12 cellular contexts compared by ENCODE assay signal in genomic region chr10:77737608-77738007, GRCh38.
A peak's percentile ranks its signal among the peaks of the same experiment; 100 is the strongest.
DNase-seq lines count a peak whose midpoint lies in the region; ATAC-seq, FAIRE-seq and TF ChIP-seq lines count a peak whose summit lies in the region.
"Had no signal": no experiment of that assay in that cellular context is flagged by ENCODE, and none has a peak within 500 bp of the region (broad histone marks: within the 10 kb centered on the region; RNA-seq: fewer than 3 reads in every experiment).

No MANE protein-coding gene starts in this region.

- H3K18ac ChIP-seq in mesenchymal stem cell (ENCODE audit: low read depth in 1 of 2, low read length in 2 of 2): no peak overlapping the region

- CTCF ChIA-PET in endothelial cell of umbilical vein (lab: Charles Lee): interaction anchor here (0.8 to 2.0 kb wide), 9 partner anchors 9 to 572 kb away, joined by 3 to 21 read pairs (median 4); no protein-coding TSS in a partner anchor

- peak; percentile 37 for TF ChIP-seq POLR2A in endothelial cell of umbilical vein (IDR thresholded peaks at IDR 0.05; ENCODE audit: low read depth, low read length)
- no peak for TF ChIP-seq POLR2A in stomach (IDR thresholded peaks at IDR 0.05)

- no peak overlapping the region for H2BK12ac ChIP-seq in mesenchymal stem cell (ENCODE audit: low read length in 2 of 2)

- no peak for TF ChIP-seq CTCF in AG10803 (conservative IDR thresholded peaks at IDR 0.05; ENCODE audit: low read length)
- TF ChIP-seq CTCF in endothelial cell of umbilical vein (IDR thresholded peaks at IDR 0.05; ENCODE audit: extremely low read depth in 1 of 2, insufficient read depth in 1 of 2, low read depth in 1 of 2, low read length in 2 of 2): no peak
- no peak for TF ChIP-seq CTCF in stomach (IDR thresholded peaks at IDR 0.05)

- H3K9me1 ChIP-seq in endothelial cell of umbilical vein (replicated peaks; ENCODE audit: control insufficient read depth, extremely low read depth, insufficient read depth, low read length): no peaks in the 10 kb centered on the region

- no peaks in the 10 kb centered on the region for H3K79me1 ChIP-seq in mesenchymal stem cell (replicated peaks; ENCODE audit: low read length, poor library complexity, severe bottlenecking)

- no peak for TF ChIP-seq EP300 in stomach (IDR thresholded peaks at IDR 0.05)

- ATAC-seq in HG02885 (IDR thresholded peaks at IDR 0.05; ENCODE audit: poor library complexity, unreplicated experiment): no peak
- ATAC-seq in HG03097 (IDR thresholded peaks at IDR 0.05; ENCODE audit: low FRiP score, unreplicated experiment): no peak
- ATAC-seq in GM18498 (IDR thresholded peaks at IDR 0.05; ENCODE audit: unreplicated experiment): no peak
- ATAC-seq: left ventricle myocardium superior had no signal

- H3K23ac ChIP-seq in mesenchymal stem cell (ENCODE audit: low read length in 2 of 2): no peak overlapping the region

- no peaks in the 10 kb centered on the region for H3K79me2 ChIP-seq in endothelial cell of umbilical vein (ENCODE audit: control insufficient read depth, insufficient read depth, low read length)

- 0% methylated on average over 1 of the region's 2 CpGs for WGBS in mesenchymal stem cell
- WGBS in stomach, 5 donors: 73 to 80% (median 79%) methylated on average over 2 of the region's 2 CpGs

- peak; percentile 98 for FAIRE-seq in endothelial cell of umbilical vein (lab: Jason Lieb, UNC)

- H2BK5ac ChIP-seq in mesenchymal stem cell (ENCODE audit: low read depth, low read length, poor library complexity, severe bottlenecking): no peak overlapping the region

- no peaks in the 10 kb centered on the region for H4K20me1 ChIP-seq in endothelial cell of umbilical vein (replicated peaks; ENCODE audit: control insufficient read depth, extremely low read depth, insufficient read depth, low read length)

- no peak overlapping the region for H2BK120ac ChIP-seq in mesenchymal stem cell (ENCODE audit: low read depth, low read length)

- no peak overlapping the region for H4K91ac ChIP-seq in mesenchymal stem cell (ENCODE audit: low read length)

- DNase-seq in AG10803 (ENCODE audit: low read depth) (peak; percentile 98), NCI-H226 (peak; percentile 67), endothelial cell of umbilical vein (ENCODE audit: low read depth, low spot score) (peak; percentile 94), mesenchymal stem cell (peak; percentile 89), stomach (no peak)
- DNase-seq: activated CD4-positive, alpha-beta T cell treated with anti-CD3 and anti-CD28 coated beads, Interleukin-2, amount 50 U/mL, for 48 hours; activated effector memory CD4-positive, alpha-beta T cell treated with Interleukin-2 at 50 U/mL for 16 hours; CD4-positive, CD25-positive, alpha-beta regulatory T cell; left ventricle myocardium superior had no signal

- POLR2A ChIA-PET in endothelial cell of umbilical vein (lab: Charles Lee): interaction anchor here (0.6 kb wide), 1 partner anchor 292 kb away, joined by 5 read pairs; the partner anchor contains the start of gene POLR3A

- H3K27ac ChIP-seq in endothelial cell of umbilical vein (ENCODE audit: insufficient read depth, low read depth, low read length): peak overlapping the region; percentile 90
- peak overlapping the region; percentile 73 for H3K27ac ChIP-seq in mesenchymal stem cell (ENCODE audit: low read length, poor library complexity, severe bottlenecking)
- no peak overlapping the region for H3K27ac ChIP-seq in stomach

- H3K36me3 ChIP-seq in endothelial cell of umbilical vein (ENCODE audit: control insufficient read depth in 2 of 2, extremely low read depth in 1 of 2, insufficient read depth in 2 of 2, low read length in 2 of 2) (no peaks in the 10 kb centered on the region), mesenchymal stem cell (ENCODE audit: control insufficient read depth in 1 of 2, insufficient read depth in 2 of 2, low read depth in 1 of 2, low read length in 2 of 2) (peaks cover 0 to 3% of the 10 kb centered on the region in 2 experiments), stomach (no peaks in the 10 kb centered on the region)

- dilution Hi-C loops in endothelial cell of umbilical vein (cut with MboI; ENCODE audit: extremely low pct_ligation_motif_present, low sequenced_read_pairs): no loop called here

- H3K4me2 ChIP-seq in endothelial cell of umbilical vein (ENCODE audit: insufficient read depth, low read length) (no peak overlapping the region), mesenchymal stem cell (ENCODE audit: low read length, poor library complexity, severe bottlenecking) (no peak overlapping the region)

- H3K27me3 ChIP-seq in endothelial cell of umbilical vein (ENCODE audit: control insufficient read depth in 2 of 2, insufficient read depth in 2 of 2, low read length in 2 of 2) (no peaks in the 10 kb centered on the region), mesenchymal stem cell (ENCODE audit: control insufficient read depth in 1 of 2, insufficient read depth in 1 of 2, low read length in 2 of 2) (no peaks in the 10 kb centered on the region), stomach (no peaks in the 10 kb centered on the region)

- H3K4me3 ChIP-seq in AG10803 (ENCODE audit: low read length): no peak overlapping the region
- H3K4me3 ChIP-seq in endothelial cell of umbilical vein (replicated peaks in 1 of 3; ENCODE audit: insufficient read depth in 1 of 3, low read depth in 1 of 3, low read length in 3 of 3): no peak overlapping the region
- no peak overlapping the region for H3K4me3 ChIP-seq in mesenchymal stem cell (ENCODE audit: insufficient read depth in 1 of 2, low read depth in 1 of 2, low read length in 2 of 2)
- no peak overlapping the region for H3K4me3 ChIP-seq in stomach

- intact Hi-C loops in endothelial cell of umbilical vein (cut with micrococcal nuclease) (loop anchor here (1.0 to 2.0 kb wide), 4 partner anchors 19 to 573 kb away; no protein-coding TSS in a partner anchor), stomach (cut with DNase I; ENCODE audit: low total_unique reads) (no loop called here)

- no peak overlapping the region for H3K14ac ChIP-seq in mesenchymal stem cell (ENCODE audit: low read length in 2 of 2)

- H3K9ac ChIP-seq in endothelial cell of umbilical vein (replicated peaks; ENCODE audit: extremely low read depth, insufficient read depth, low read length) (peak overlapping the region; percentile 50), mesenchymal stem cell (ENCODE audit: low read length) (no peak overlapping the region)

- H2BK15ac ChIP-seq in mesenchymal stem cell (ENCODE audit: low read depth, poor library complexity, severe bottlenecking): no peak overlapping the region

- H3K9me3 ChIP-seq in endothelial cell of umbilical vein (replicated peaks; ENCODE audit: control insufficient read depth, insufficient read depth, low read length): no peaks in the 10 kb centered on the region
- H3K9me3 ChIP-seq in mesenchymal stem cell (ENCODE audit: control insufficient read depth, low read length): peaks cover 4% of the 10 kb centered on the region
- peaks cover 0 to 23% (median 12%) of the 10 kb centered on the region in 4 donors for H3K9me3 ChIP-seq in stomach

- no TSS peak for BruUV-seq in endothelial cell of umbilical vein (replicated peaks; lab: Mats Ljungman, UMichigan)

- H3K4ac ChIP-seq in mesenchymal stem cell (ENCODE audit: low read depth in 1 of 2, low read length in 2 of 2): no peak overlapping the region

- no peak overlapping the region for H4K8ac ChIP-seq in mesenchymal stem cell (ENCODE audit: low read length)

- no peak overlapping the region for H2AK5ac ChIP-seq in mesenchymal stem cell (ENCODE audit: low read length, severe bottlenecking)

- peaks cover 20% of the 10 kb centered on the region for H3K4me1 ChIP-seq in endothelial cell of umbilical vein (ENCODE audit: control insufficient read depth, extremely low read depth, insufficient read depth, low read length)
- H3K4me1 ChIP-seq in mesenchymal stem cell (ENCODE audit: control insufficient read depth, insufficient read depth, low read depth, low read length): peaks cover 3% of the 10 kb centered on the region
- H3K4me1 ChIP-seq in stomach: no peaks in the 10 kb centered on the region

- H2AFZ ChIP-seq in endothelial cell of umbilical vein (ENCODE audit: low read depth, low read length) (no peak overlapping the region), mesenchymal stem cell (ENCODE audit: low read depth, low read length) (no peak overlapping the region)

TF ChIP-seq in endothelial cell of umbilical vein, 7 proteins besides CTCF, POLR2A, EP300 and RAD21:
- TF ChIP-seq MAX (IDR thresholded peaks at IDR 0.05; ENCODE audit: insufficient read depth, insufficient read length): peak; percentile 35
- TF ChIP-seq FOS (IDR thresholded peaks at IDR 0.05; ENCODE audit: borderline replicate concordance, insufficient read depth, low read length): peak; percentile 97
- peak; percentile 82 for TF ChIP-seq POLR2AphosphoS5 (IDR thresholded peaks at IDR 0.05; ENCODE audit: insufficient read depth, low read depth, low read length)
- TF ChIP-seq MYC (IDR thresholded peaks at IDR 0.05; ENCODE audit: low read depth, low read length): no peak
- TF ChIP-seq GATA2 (IDR thresholded peaks at IDR 0.05; ENCODE audit: insufficient read depth, insufficient read length, low read depth, low read length): peak; percentile 66
- peak; percentile 98 for TF ChIP-seq JUN (IDR thresholded peaks at IDR 0.05; ENCODE audit: borderline replicate concordance, insufficient read depth, insufficient read length, low read depth)
- TF ChIP-seq EZH2 (IDR thresholded peaks at IDR 0.05; ENCODE audit: borderline replicate concordance, low read depth, low read length, severe bottlenecking): no peak

Comparison
In these comparisons a context has a peak if more than half of its experiments do, and no peak if none do; other contexts are left out.
1. H3K27ac ChIP-seq: peak in endothelial cell of umbilical vein (single experiment) and mesenchymal stem cell (single experiment); none in stomach (0 of 5).